In the genomic region with DNA sequence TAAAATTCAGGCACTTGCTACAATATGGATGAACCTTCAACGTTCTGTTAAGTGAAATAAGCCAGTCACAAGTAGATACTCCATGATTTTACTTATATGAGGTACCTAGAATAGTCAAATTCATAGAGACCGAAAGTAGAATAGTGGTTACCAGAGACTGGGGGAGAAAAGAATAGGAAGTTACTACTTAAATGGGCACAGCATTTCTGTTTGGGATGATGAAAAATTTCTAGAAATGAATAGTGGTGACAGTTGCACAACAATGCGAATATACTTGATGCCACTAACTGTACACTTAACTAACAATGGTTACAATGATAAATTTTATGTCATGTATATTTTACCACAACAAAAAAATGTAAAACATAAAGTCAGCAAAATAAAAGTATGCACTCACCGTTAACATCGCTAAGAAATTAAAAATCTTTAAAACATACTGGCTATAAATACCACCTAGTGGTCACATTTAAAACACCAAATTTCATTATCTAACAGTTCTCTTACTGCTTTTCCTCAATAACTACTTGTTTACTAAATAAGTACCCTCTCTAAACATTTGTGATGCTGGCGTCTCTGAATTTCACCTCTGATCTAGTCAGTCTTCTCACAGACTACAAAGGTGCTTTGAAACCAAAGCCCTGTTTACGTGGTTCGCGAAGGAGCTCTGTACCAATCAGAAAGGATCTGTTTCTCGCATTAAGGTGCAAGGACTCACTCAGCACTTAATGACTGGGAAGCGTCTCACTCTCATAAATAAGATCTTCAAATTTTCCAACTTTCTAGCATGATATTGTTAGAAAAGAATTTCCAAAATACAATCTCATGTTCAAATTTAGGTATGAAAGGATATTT, we compare ENCODE assay signal across 10 cellular contexts. TPM values are rescaled to one million over a fixed set of nuclear protein-coding genes. Genes with fewer than 3 reads are reported as not detected.
A peak's percentile ranks its signal among the peaks of the same experiment; 100 is the strongest.
DNase-seq lines count a peak whose midpoint lies in the region; ATAC-seq and TF ChIP-seq lines count a peak whose summit lies in the region.
"Had no signal": no experiment of that assay in that cellular context is flagged by ENCODE, and none has a peak within 500 bp of the region (broad histone marks: within the 10 kb centered on the region; RNA-seq: fewer than 3 reads in every experiment).

No MANE protein-coding gene starts in this region.

- H3K79me2 ChIP-seq in mammary epithelial cell (ENCODE audit: insufficient read depth, low read length) (no peaks in the 10 kb centered on the region), osteoblast (ENCODE audit: insufficient read depth, low read length) (no peaks in the 10 kb centered on the region)

- dilution Hi-C loops in mammary epithelial cell (cut with HindIII; ENCODE audit: low sequenced_read_pairs), result loop anchor here (5.0 kb wide), 1 partner anchor 38 kb away; no protein-coding TSS in a partner anchor

- BruUV-seq in mammary epithelial cell (replicated peaks; lab: Mats Ljungman, UMichigan), result no TSS peak

- no peaks in the 10 kb centered on the region for H3K4me1 ChIP-seq in mammary epithelial cell (ENCODE audit: insufficient read depth, low read length)
- H3K4me1 ChIP-seq in osteoblast (ENCODE audit: insufficient read depth, low read length), result no peaks in the 10 kb centered on the region

- H3K4me2 ChIP-seq in mammary epithelial cell (ENCODE audit: insufficient read depth, low read depth, low read length), result no peak overlapping the region
- H3K4me2 ChIP-seq in osteoblast (ENCODE audit: insufficient read depth, low read length), result peak overlapping the region; percentile 43

- DNase-seq in G401 (ENCODE audit: low spot score), result peak; percentile 22
- peak; percentile 1 for DNase-seq in mammary epithelial cell
- no peak for DNase-seq in osteoblast (ENCODE audit: insufficient read length, low spot score, missing footprints)
- DNase-seq in NCI-H2196 (lab: John Stamatoyannopoulos, UW; ENCODE audit: unreplicated experiment), result no peak
- no peak for DNase-seq in GF-D8 (lab: John Stamatoyannopoulos, UW)
- DNase-seq: activated effector memory CD4-positive, alpha-beta T cell treated with Interleukin-2 at 50 U/mL for 16 hours; nucleus accumbens had no signal

- H3K9me3 ChIP-seq in mammary epithelial cell (replicated peaks; ENCODE audit: insufficient read depth, low read length) (no peaks in the 10 kb centered on the region), osteoblast (ENCODE audit: low read depth, low read length) (no peaks in the 10 kb centered on the region)

- H3K4me3 ChIP-seq in mammary epithelial cell (replicated peaks in 1 of 3; ENCODE audit: insufficient read depth in 1 of 3, low read depth in 2 of 3, low read length in 3 of 3) (no peak overlapping the region), osteoblast (ENCODE audit: insufficient read depth, low read length) (no peak overlapping the region)

- H3K27ac ChIP-seq in mammary epithelial cell (ENCODE audit: insufficient read depth, low read depth, low read length), result no peak overlapping the region
- no peak overlapping the region for H3K27ac ChIP-seq in osteoblast (ENCODE audit: low read depth, low read length)

- H3K36me3 ChIP-seq in mammary epithelial cell (ENCODE audit: insufficient read depth, low read length), result peaks cover 2% of the 10 kb centered on the region
- no peaks in the 10 kb centered on the region for H3K36me3 ChIP-seq in osteoblast (ENCODE audit: insufficient read depth, low read length)

- in situ Hi-C loops in G401 (cut with HindIII; ENCODE audit: low sequenced_read_pairs), result no loop called here
- in situ Hi-C loops in mammary epithelial cell (cut with MboI; ENCODE audit: low sequenced_read_pairs in 2 of 2), result no loop called here

- H4K20me1 ChIP-seq in mammary epithelial cell (ENCODE audit: insufficient read depth, low read length) (peaks cover 2% of the 10 kb centered on the region), osteoblast (ENCODE audit: insufficient read depth, low read length) (no peaks in the 10 kb centered on the region)

- H3K9ac ChIP-seq in mammary epithelial cell (ENCODE audit: insufficient read depth, low read length), result no peak overlapping the region

- peak; percentile 47; the same call in 1 of the 2 replicates for TF ChIP-seq CTCF in LNCAP (IDR thresholded peaks at IDR 0.05)
- TF ChIP-seq CTCF in mammary epithelial cell (conservative IDR thresholded peaks at IDR 0.05 in 1 of 2, IDR thresholded peaks at IDR 0.05 in 1 of 2; ENCODE audit: extremely low read depth in 1 of 2, insufficient read depth in 1 of 2, low read depth in 1 of 2, low read length in 2 of 2), result peak; percentile 30 to 42
- peak; percentile 53 for TF ChIP-seq CTCF in osteoblast (IDR thresholded peaks at IDR 0.05; ENCODE audit: extremely low read depth, low read depth, low read length)

- intact Hi-C loops in mammary epithelial cell (cut with micrococcal nuclease), result loop anchor here (1.0 to 10.0 kb wide), 3 partner anchors 60 to 327 kb away; a partner anchor contains a TSS

- 66% methylated on average over 11 of the region's 11 CpGs for WGBS in mammary epithelial cell (ENCODE audit: low coverage, missing lambda C conversion rate)

- ATAC-seq in GM19397 (IDR thresholded peaks at IDR 0.05; ENCODE audit: unreplicated experiment), result no peak
- ATAC-seq in HG03521 (IDR thresholded peaks at IDR 0.05; ENCODE audit: unreplicated experiment), result no peak

- CTCF ChIA-PET in mammary epithelial cell (lab: Charles Lee; ENCODE audit: low non-redundant PET), result no interaction called here

- H3K27me3 ChIP-seq in mammary epithelial cell (ENCODE audit: insufficient read depth, low read length) (no peaks in the 10 kb centered on the region), osteoblast (ENCODE audit: insufficient read depth, low read length) (no peaks in the 10 kb centered on the region)

- H2AFZ ChIP-seq in mammary epithelial cell (ENCODE audit: low read depth, low read length) (no peak overlapping the region), osteoblast (ENCODE audit: low read length) (no peak overlapping the region)

RNA-seq across cellular contexts. Expression of a gene that starts 22.7 kb away (rescaled TPM):
- 1.4 and 6.4 TPM in 2 replicates for total RNA-seq in G401 (2014; rRNA removed; shearing (Covaris generic))
- total RNA-seq in mammary epithelial cell, result 10 to 100 TPM; 11.3 to 28.5 TPM
- polyA plus RNA-seq in mammary epithelial cell, result 5.7 TPM
- polyA minus RNA-seq in mammary epithelial cell, result 14.6 TPM
- 8.5 and 12.7 TPM in 2 replicates for total RNA-seq in osteoblast

RNA-seq across cellular contexts. Expression of a gene that starts 32.5 kb away (rescaled TPM):
- total RNA-seq in G401 (2014; rRNA removed; shearing (Covaris generic)), result 0.07 TPM in 1 of 2 replicates, not detected in the other
- total RNA-seq in mammary epithelial cell (not detected), osteoblast (not detected in 2 replicates)
- 0.09 TPM for polyA plus RNA-seq in mammary epithelial cell
- polyA minus RNA-seq in mammary epithelial cell, result not detected

RNA-seq across cellular contexts. Expression of a gene that starts 40.9 kb away (rescaled TPM):
- not detected in 2 replicates for total RNA-seq in G401 (2014; rRNA removed; shearing (Covaris generic))
- total RNA-seq in mammary epithelial cell (not detected), osteoblast (not detected in 2 replicates)
- polyA plus RNA-seq in mammary epithelial cell, result not detected
- polyA minus RNA-seq in mammary epithelial cell, result not detected

RNA-seq across cellular contexts. Expression of a gene that starts 56.7 kb away (rescaled TPM):
- total RNA-seq in G401 (2014; rRNA removed; shearing (Covaris generic)), result not detected in 2 replicates
- total RNA-seq in mammary epithelial cell, result not detected
- not detected for polyA plus RNA-seq in mammary epithelial cell
- not detected for polyA minus RNA-seq in mammary epithelial cell
- under 0.01 TPM in 1 of 2 replicates, not detected in the other for total RNA-seq in osteoblast

Comparison
In these comparisons a context has a peak if more than half of its experiments do, and no peak if none do; other contexts are left out.
1. DNase-seq: peak in G401 (single experiment) and mammary epithelial cell (single experiment); none in osteoblast (single experiment), NCI-H2196 (single experiment) and GF-D8 (single experiment).
2. Peak in every context shown above with its lines, with median percentiles within 50 percentile points of each other: CTCF ChIP-seq.